ENCODE assay signal across 12 cellular contexts in the genomic region with DNA sequence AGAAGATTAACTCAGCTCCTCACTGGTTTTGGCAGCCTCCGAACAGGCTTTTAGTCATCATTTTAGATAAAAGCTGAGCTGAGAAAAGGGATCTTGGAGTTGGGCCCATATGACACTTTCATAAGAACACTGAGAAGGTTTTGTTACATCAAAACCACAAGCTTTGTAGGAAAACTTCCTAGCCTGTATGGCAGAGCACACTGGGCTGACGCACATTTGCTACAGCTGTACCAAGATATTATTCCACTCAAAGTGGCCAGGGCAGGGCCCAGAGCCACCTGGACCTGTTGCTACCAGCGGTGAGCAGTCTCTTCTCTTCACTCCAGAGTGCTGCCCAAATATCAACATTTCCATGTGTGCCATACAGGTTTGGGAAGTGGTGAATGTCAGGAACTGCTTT.
A peak's percentile ranks its signal among the peaks of the same experiment; 100 is the strongest.
DNase-seq lines count a peak whose midpoint lies in the region; ATAC-seq, FAIRE-seq and TF ChIP-seq lines count a peak whose summit lies in the region.
"Had no signal": no experiment of that assay in that cellular context is flagged by ENCODE, and none has a peak within 500 bp of the region (broad histone marks: within the 10 kb centered on the region; RNA-seq: fewer than 3 reads in every experiment).

No MANE protein-coding gene starts in this region.

- H3K23ac ChIP-seq in IMR-90 (ENCODE audit: low read depth, low read length) = peak overlapping the region; percentile 94
- no peak overlapping the region for H3K23ac ChIP-seq in mesenchymal stem cell (ENCODE audit: low read length in 2 of 2)

- peaks cover 0 to 2% (median 0%) of the 10 kb centered on the region in 9 donors for H3K9me3 Mint-ChIP-seq in naive thymus-derived CD8-positive, alpha-beta T cell
- H3K9me3 Mint-ChIP-seq: activated T-helper 2 cell treated with anti-CD3 and anti-CD28 coated beads, Interferon-gamma antibody, Interleukin-2, Interleukin-4, amounts not matched to agents 10 μg/mL and 5 μg/mL and 100 μg/mL, durations not matched to agents 14 hours and 24 hours and 36 hours had no signal

- peak overlapping the region; percentile 37; the same call in 1 of the 2 replicates for H2AK5ac ChIP-seq in IMR-90 (ENCODE audit: low read depth, low read length)
- peak overlapping the region; percentile 70 for H2AK5ac ChIP-seq in mesenchymal stem cell (ENCODE audit: low read length, severe bottlenecking)

- TF ChIP-seq RAD21 in A549 (conservative IDR thresholded peaks at IDR 0.05 in 1 of 2, IDR thresholded peaks at IDR 0.05 in 1 of 2) = no peak
- TF ChIP-seq RAD21 in IMR-90 (IDR thresholded peaks at IDR 0.05; ENCODE audit: low read length) = no peak

- H2BK12ac ChIP-seq in mesenchymal stem cell (ENCODE audit: low read length in 2 of 2) = peak overlapping the region; percentile 69 to 98

- no peak overlapping the region for H3K27ac Mint-ChIP-seq in naive thymus-derived CD8-positive, alpha-beta T cell
- H3K27ac Mint-ChIP-seq: activated T-helper 2 cell treated with anti-CD3 and anti-CD28 coated beads, Interferon-gamma antibody, Interleukin-2, Interleukin-4, amounts not matched to agents 10 μg/mL and 5 μg/mL and 100 μg/mL, durations not matched to agents 14 hours and 24 hours and 36 hours had no signal

- H3K4me1 ChIP-seq in A549 (peaks cover 23% of the 10 kb centered on the region; the same call in 2 of the 3 replicates), IMR-90 (ENCODE audit: control insufficient read depth, insufficient read depth, low read length) (peaks cover 11% of the 10 kb centered on the region), mesenchymal stem cell (ENCODE audit: control insufficient read depth, insufficient read depth, low read depth, low read length) (peaks cover 5% of the 10 kb centered on the region)

- peak overlapping the region; percentile 32 to 94; a peak in 2 of 4 replicates for H4K8ac ChIP-seq in IMR-90 (ENCODE audit: low read depth in 2 of 2, low read length in 2 of 2)
- peak overlapping the region; percentile 66 for H4K8ac ChIP-seq in mesenchymal stem cell (ENCODE audit: low read length)

- H4K20me1 ChIP-seq in IMR-90 (ENCODE audit: insufficient read depth, low read length) = no peaks in the 10 kb centered on the region

- H2BK15ac ChIP-seq in IMR-90 (ENCODE audit: low read depth, low read length) = peak overlapping the region; percentile 93; the same call in 1 of the 3 replicates
- peak overlapping the region; percentile 44 for H2BK15ac ChIP-seq in mesenchymal stem cell (ENCODE audit: low read depth, poor library complexity, severe bottlenecking)

- H3K27me3 ChIP-seq in IMR-90 (ENCODE audit: control insufficient read depth, insufficient read depth, low read length) = no peaks in the 10 kb centered on the region
- no peaks in the 10 kb centered on the region for H3K27me3 ChIP-seq in mesenchymal stem cell (ENCODE audit: control insufficient read depth in 1 of 2, insufficient read depth in 1 of 2, low read length in 2 of 2)

- in situ Hi-C loops in IMR-90 (cut with MboI; ENCODE audit: low sequenced_read_pairs) = no loop called here

- ATAC-seq in A549 (peak; percentile 61 to 71), IMR-90 (ENCODE audit: low read depth) (peak; percentile 59), GM18502 (IDR thresholded peaks at IDR 0.05; ENCODE audit: poor library complexity, unreplicated experiment) (no peak)
- no peak for ATAC-seq in naive thymus-derived CD8-positive, alpha-beta T cell

- TF ChIP-seq CTCF in A549 (IDR thresholded peaks at IDR 0.05) (no peak), IMR-90 (conservative IDR thresholded peaks at IDR 0.05; ENCODE audit: low read depth, low read length) (no peak)

- H3K4me2 ChIP-seq in A549 = peak overlapping the region; percentile 36
- H3K4me2 ChIP-seq in IMR-90 (ENCODE audit: low read depth, low read length) = peak overlapping the region; percentile 18; the same call in 1 of the 2 replicates
- H3K4me2 ChIP-seq in mesenchymal stem cell (ENCODE audit: low read length, poor library complexity, severe bottlenecking) = no peak overlapping the region

- TF ChIP-seq POLR2A in A549 (IDR thresholded peaks at IDR 0.05; ENCODE audit: low read length) (no peak), IMR-90 (IDR thresholded peaks at IDR 0.05; ENCODE audit: low read depth, low read length) (no peak)

- H3K27ac ChIP-seq in A549 (peak overlapping the region; percentile 51 to 75; a peak in 5 of 6 replicates), IMR-90 (ENCODE audit: insufficient read depth, low read length) (peak overlapping the region; percentile 58), cingulate gyrus (ENCODE audit: low read depth, low read length) (peak overlapping the region; percentile 30), mesenchymal stem cell (ENCODE audit: low read length, poor library complexity, severe bottlenecking) (peak overlapping the region; percentile 86)

- H3K4me1 Mint-ChIP-seq in naive thymus-derived CD8-positive, alpha-beta T cell = no peaks in the 10 kb centered on the region

- peak overlapping the region; percentile 38 for H4K5ac ChIP-seq in IMR-90 (ENCODE audit: low read depth, low read length)

- H2BK20ac ChIP-seq in IMR-90 (ENCODE audit: low read depth, low read length) = peak overlapping the region; percentile 98

- POLR2A ChIA-PET in A549 (lab: Yijun Ruan, JAX) = interaction anchor here (1.6 kb wide), 1 partner anchor 9 kb away, joined by 6 read pairs; no protein-coding TSS in a partner anchor
- POLR2A ChIA-PET in IMR-90 (lab: Charles Lee; ENCODE audit: unreplicated experiment) = no interaction called here
- POLR2A ChIA-PET in naive thymus-derived CD8-positive, alpha-beta T cell (lab: Charles Lee) = no interaction called here

- no peak for DNase-seq in A549 (ENCODE audit: low read depth in 1 of 2, low spot score in 1 of 2)
- DNase-seq in IMR-90 = peak; percentile 91
- peak; percentile 89 for DNase-seq in mesenchymal stem cell
- DNase-seq in activated CD8-positive, alpha-beta memory T cell treated with anti-CD3 and anti-CD28 coated beads, Interleukin-2, amount 50 U/mL, for 48 hours = no peak
- DNase-seq in naive thymus-derived CD8-positive, alpha-beta T cell = no peak
- DNase-seq in stimulated activated naive CD4-positive, alpha-beta T cell treated with Interleukin-2 at 50 U/mL for 16 hours (lab: John Stamatoyannopoulos, UW) = no peak
- DNase-seq: AML-193, NCI-H774 had no signal

- H3K4me3 ChIP-seq in A549 = no peak overlapping the region
- H3K4me3 ChIP-seq in IMR-90 (ENCODE audit: insufficient read depth, low read depth, low read length) = no peak overlapping the region
- H3K4me3 ChIP-seq in mesenchymal stem cell (ENCODE audit: insufficient read depth in 1 of 2, low read depth in 1 of 2, low read length in 2 of 2) = peak overlapping the region in 1 of 2 experiments; percentile 39
- H3K4me3 ChIP-seq: skin epidermis had no signal

- no TSS peak for BruUV-seq in IMR-90 (replicated peaks; lab: Mats Ljungman, UMichigan)

- H3K18ac ChIP-seq in IMR-90 (ENCODE audit: low read depth, low read length) = peak overlapping the region; percentile 42; the same call in 1 of the 2 replicates
- peak overlapping the region; percentile 74 to 88 for H3K18ac ChIP-seq in mesenchymal stem cell (ENCODE audit: low read depth in 1 of 2, low read length in 2 of 2)

- 81% methylated on average over 3 of the region's 3 CpGs for WGBS in A549 (ENCODE audit: missing lambda C conversion rate)
- WGBS in IMR-90 (ENCODE audit: extremely low coverage in 2 of 2, insufficient read length in 1 of 2), 2 experiments = no CpG with 5 or more reads among the region's 3 CpGs
- WGBS in mesenchymal stem cell = 48% methylated on average over 3 of the region's 3 CpGs

- FAIRE-seq in A549 (lab: Jason Lieb, UNC) = no peak

- peaks cover 3% of the 10 kb centered on the region; the same call in 1 of the 2 replicates for H3K9me1 ChIP-seq in IMR-90 (ENCODE audit: insufficient read depth, low read length)

- intact Hi-C loops in IMR-90 (cut with micrococcal nuclease) = no loop called here

- peaks cover 0 to 2% (median 0%) of the 10 kb centered on the region in 3 donors for H3K36me3 Mint-ChIP-seq in naive thymus-derived CD8-positive, alpha-beta T cell

- no peak overlapping the region for H3K9ac ChIP-seq in IMR-90 (ENCODE audit: low read depth, low read length)
- H3K9ac ChIP-seq in mesenchymal stem cell (ENCODE audit: low read length) = peak overlapping the region; percentile 53

- H3K79me1 ChIP-seq in IMR-90 (ENCODE audit: low read depth in 1 of 2, low read length in 2 of 2) = no peaks in the 10 kb centered on the region
- no peaks in the 10 kb centered on the region for H3K79me1 ChIP-seq in mesenchymal stem cell (replicated peaks; ENCODE audit: low read length, poor library complexity, severe bottlenecking)

- peaks cover 0 to 8% (median 4%) of the 10 kb centered on the region in 5 donors for H3K27me3 Mint-ChIP-seq in naive thymus-derived CD8-positive, alpha-beta T cell

- H3K4me3 Mint-ChIP-seq in naive thymus-derived CD8-positive, alpha-beta T cell = no peak overlapping the region

- H3K56ac ChIP-seq in IMR-90 (ENCODE audit: extremely low read depth, insufficient read depth, low read length) = peak overlapping the region; percentile 79; the same call in 1 of the 2 replicates

- H2BK5ac ChIP-seq in IMR-90 (ENCODE audit: low read depth, low read length, poor library complexity, severe bottlenecking) (peak overlapping the region; percentile 98), mesenchymal stem cell (ENCODE audit: low read depth, low read length, poor library complexity, severe bottlenecking) (peak overlapping the region; percentile 74)

- dilution Hi-C loops in IMR-90 (cut with HindIII; ENCODE audit: low sequenced_read_pairs, unreplicated experiment) = no loop called here

- TF ChIP-seq EP300 in A549 (IDR thresholded peaks at IDR 0.05) = no peak

- CTCF ChIA-PET in A549 (lab: Yijun Ruan, JAX) (interaction anchor here (0.8 to 3.4 kb wide), 3 partner anchors 10 to 19 kb away, joined by 3 to 21 read pairs (median 9); no protein-coding TSS in a partner anchor), IMR-90 (lab: Yijun Ruan, JAX) (interaction anchor here (0.9 kb wide), 1 partner anchor 19 kb away, joined by 3 read pairs; no protein-coding TSS in a partner anchor)

- H3K4ac ChIP-seq in IMR-90 (ENCODE audit: low read depth, low read length) (peak overlapping the region; percentile 97), mesenchymal stem cell (ENCODE audit: low read depth in 1 of 2, low read length in 2 of 2) (peak overlapping the region; percentile 36 to 95)

- H4K91ac ChIP-seq in IMR-90 (ENCODE audit: insufficient read depth, low read depth, low read length) = peak overlapping the region; percentile 96
- H4K91ac ChIP-seq in mesenchymal stem cell (ENCODE audit: low read length) = no peak overlapping the region

- H3K9me3 ChIP-seq in A549 (no peaks in the 10 kb centered on the region), IMR-90 (ENCODE audit: control insufficient read depth, insufficient read depth, low read length) (no peaks in the 10 kb centered on the region), mesenchymal stem cell (ENCODE audit: control insufficient read depth, low read length) (no peaks in the 10 kb centered on the region)

- H2AFZ ChIP-seq in IMR-90 (replicated peaks; ENCODE audit: low read length, poor library complexity) (peak overlapping the region; percentile 4), mesenchymal stem cell (ENCODE audit: low read depth, low read length) (no peak overlapping the region)

- peak overlapping the region; percentile 97 for H2BK120ac ChIP-seq in IMR-90 (ENCODE audit: low read depth, low read length)
- peak overlapping the region; percentile 22 for H2BK120ac ChIP-seq in mesenchymal stem cell (ENCODE audit: low read depth, low read length)

- peak overlapping the region; percentile 91 for H3K14ac ChIP-seq in IMR-90 (replicated peaks; ENCODE audit: low read depth, low read length)
- H3K14ac ChIP-seq in mesenchymal stem cell (ENCODE audit: low read length in 2 of 2) = peak overlapping the region in 1 of 2 experiments; percentile 36

- no peaks in the 10 kb centered on the region for H3K36me3 ChIP-seq in IMR-90 (ENCODE audit: control insufficient read depth, insufficient read depth, low read length)
- no peaks in the 10 kb centered on the region for H3K36me3 ChIP-seq in mesenchymal stem cell (ENCODE audit: control insufficient read depth in 1 of 2, insufficient read depth in 2 of 2, low read depth in 1 of 2, low read length in 2 of 2)

- peak overlapping the region; percentile 81 for H2AK9ac ChIP-seq in IMR-90 (replicated peaks; ENCODE audit: low read depth, low read length, poor library complexity)

Comparison
In these comparisons a context has a peak if more than half of its experiments do, and no peak if none do; other contexts are left out.
1. ATAC-seq: peak in A549 (2 of 2) and IMR-90 (single experiment); none in naive thymus-derived CD8-positive, alpha-beta T cell (0 of 2) and GM18502 (single experiment).
2. DNase-seq: peak in IMR-90 (single experiment) and mesenchymal stem cell (single experiment); none in A549 (0 of 2), activated CD8-positive, alpha-beta memory T cell treated with anti-CD3 and anti-CD28 coated beads, Interleukin-2, amount 50 U/mL, for 48 hours (single experiment), naive thymus-derived CD8-positive, alpha-beta T cell (0 of 10) and stimulated activated naive CD4-positive, alpha-beta T cell treated with Interleukin-2 at 50 U/mL for 16 hours (single experiment).
3. H3K27ac ChIP-seq: peak in every context shown above with its lines; median percentile 86 in mesenchymal stem cell; 63 in A549; 58 in IMR-90; 30 in cingulate gyrus.